In the genomic region with DNA sequence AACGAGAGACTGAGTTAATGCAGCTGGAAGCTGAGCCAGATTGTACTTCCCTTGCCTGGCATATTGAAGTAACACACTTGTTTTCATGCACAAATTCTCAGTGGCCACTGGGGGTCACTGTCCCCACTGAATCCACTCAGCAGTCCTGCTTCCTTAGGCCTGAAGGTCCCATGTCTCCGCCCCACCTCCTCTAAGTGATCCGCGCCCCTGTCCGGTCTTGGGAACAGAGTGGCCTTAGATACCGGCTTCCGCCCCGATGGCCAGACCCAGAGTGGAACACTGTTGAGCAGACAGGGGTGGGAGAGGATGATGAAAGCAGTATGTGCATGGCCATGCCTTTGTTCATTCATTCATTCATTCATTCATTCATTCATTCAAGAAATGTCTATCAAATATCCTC, we compare ENCODE assay signal across 8 cellular contexts. TPM values are rescaled to one million over a fixed set of nuclear protein-coding genes. Genes with fewer than 3 reads are reported as not detected.
DNase-seq lines count a peak whose midpoint lies in the region; ATAC-seq and TF ChIP-seq lines count a peak whose summit lies in the region.

No MANE protein-coding gene starts in this region.

- H3K9me3 Mint-ChIP-seq in Calu3 (ENCODE audit: low read depth, unreplicated experiment): no peaks in the 10 kb centered on the region
- no peaks in the 10 kb centered on the region for H3K9me3 Mint-ChIP-seq in activated CD4-positive, alpha-beta memory T cell treated with anti-CD3 and anti-CD28 coated beads for 36 hours
- H3K9me3 Mint-ChIP-seq in stimulated activated effector memory CD8-positive, alpha-beta T cell treated with anti-CD3 and anti-CD28 coated beads, Interleukin-12 subunit alpha, Interleukin-12 subunit beta, amount 100 ng/mL, for 72 hours: no peaks in the 10 kb centered on the region

- peaks cover 16% of the 10 kb centered on the region for H3K36me3 Mint-ChIP-seq in Calu3 (ENCODE audit: insufficient read depth, unreplicated experiment)
- peaks cover 19% of the 10 kb centered on the region for H3K36me3 Mint-ChIP-seq in activated CD4-positive, alpha-beta memory T cell treated with anti-CD3 and anti-CD28 coated beads for 36 hours
- H3K36me3 Mint-ChIP-seq in stimulated activated effector memory CD8-positive, alpha-beta T cell treated with anti-CD3 and anti-CD28 coated beads, Interleukin-12 subunit alpha, Interleukin-12 subunit beta, amount 100 ng/mL, for 72 hours: peaks cover 46% of the 10 kb centered on the region

- no peak overlapping the region for H2AK5ac ChIP-seq in mesendoderm (ENCODE audit: low read length)

- CTCF ChIA-PET in Calu3 (lab: Charles Lee): no interaction called here
- CTCF ChIA-PET in activated CD4-positive, alpha-beta memory T cell treated with anti-CD3 and anti-CD28 coated beads for 36 hours (lab: Charles Lee): interaction anchor here (0.7 to 1.2 kb wide), 5 partner anchors 29 to 1335 kb away, joined by 3 to 4 read pairs (median 3); no protein-coding TSS in a partner anchor

- WGBS in mesendoderm (ENCODE audit: extremely low coverage, insufficient coverage, low lambda C conversion rate): no CpG with 5 or more reads among the region's 8 CpGs

- H3K79me2 ChIP-seq in mesendoderm (ENCODE audit: control insufficient read depth, insufficient read depth, low read length): no peaks in the 10 kb centered on the region

- POLR2A ChIA-PET in activated CD4-positive, alpha-beta memory T cell treated with anti-CD3 and anti-CD28 coated beads for 36 hours (lab: Charles Lee): no interaction called here

- H2BK15ac ChIP-seq in mesendoderm (replicated peaks; ENCODE audit: low read depth): no peak overlapping the region

- no peak overlapping the region for H3K9ac ChIP-seq in mesendoderm (ENCODE audit: low read length)

- no peak overlapping the region for H3K27ac Mint-ChIP-seq in Calu3 (ENCODE audit: unreplicated experiment)
- H3K27ac Mint-ChIP-seq in activated CD4-positive, alpha-beta memory T cell treated with anti-CD3 and anti-CD28 coated beads for 36 hours: no peak overlapping the region
- no peak overlapping the region for H3K27ac Mint-ChIP-seq in stimulated activated effector memory CD8-positive, alpha-beta T cell treated with anti-CD3 and anti-CD28 coated beads, Interleukin-12 subunit alpha, Interleukin-12 subunit beta, amount 100 ng/mL, for 72 hours

- no peaks in the 10 kb centered on the region for H3K27me3 ChIP-seq in mesendoderm (ENCODE audit: insufficient read depth, low read length, poor library complexity)
- no peaks in the 10 kb centered on the region for H3K27me3 ChIP-seq in effector memory CD4-positive, alpha-beta T cell (replicated peaks; ENCODE audit: control insufficient read depth, insufficient read depth, low read length, poor library complexity, severe bottlenecking)

- intact Hi-C loops in Calu3 (cut with micrococcal nuclease; ENCODE audit: unreplicated experiment): loop anchor here (1.0 kb wide), 1 partner anchor 169 kb away; no protein-coding TSS in a partner anchor
- intact Hi-C loops in activated CD4-positive, alpha-beta memory T cell treated with anti-CD3 and anti-CD28 coated beads for 36 hours (cut with micrococcal nuclease): loop anchor here (1.0 to 5.0 kb wide), 2 partner anchors 57 to 169 kb away; no protein-coding TSS in a partner anchor

- H3K4me3 ChIP-seq in epithelial cell of esophagus (ENCODE audit: low read length) (no peak overlapping the region), mesendoderm (ENCODE audit: low read length) (no peak overlapping the region)
- no peak overlapping the region for H3K4me3 ChIP-seq in effector memory CD4-positive, alpha-beta T cell (ENCODE audit: insufficient read depth, low read depth, low read length, poor library complexity, severe bottlenecking)

- H3K56ac ChIP-seq in mesendoderm (ENCODE audit: low read length): no peak overlapping the region

- peak; percentile 52 for ATAC-seq in HG02943 (IDR thresholded peaks at IDR 0.05; ENCODE audit: low read depth, unreplicated experiment)
- peak; percentile 66 for ATAC-seq in stimulated activated effector memory CD8-positive, alpha-beta T cell treated with anti-CD3 and anti-CD28 coated beads, Interleukin-12 subunit alpha, Interleukin-12 subunit beta, amount 100 ng/mL, for 72 hours

- no peak overlapping the region for H3K27ac ChIP-seq in mesendoderm (ENCODE audit: low read depth, low read length)
- no peak overlapping the region for H3K27ac ChIP-seq in effector memory CD4-positive, alpha-beta T cell (ENCODE audit: insufficient read depth, low read length, poor library complexity, severe bottlenecking)

- no peak overlapping the region for H3K18ac ChIP-seq in mesendoderm (ENCODE audit: low read length)

- H2BK120ac ChIP-seq in mesendoderm (ENCODE audit: low read depth, low read length): no peak overlapping the region

- peaks cover 7% of the 10 kb centered on the region for H3K4me1 ChIP-seq in mesendoderm (ENCODE audit: control insufficient read depth, low read depth, low read length)
- no peaks in the 10 kb centered on the region for H3K4me1 ChIP-seq in effector memory CD4-positive, alpha-beta T cell (ENCODE audit: control insufficient read depth, insufficient read depth, low read length, poor library complexity, severe bottlenecking)

- TF ChIP-seq CTCF in Calu3 (IDR thresholded peaks at IDR 0.05; ENCODE audit: unreplicated experiment): peak; percentile 54
- TF ChIP-seq CTCF in epithelial cell of esophagus (IDR thresholded peaks at IDR 0.05; ENCODE audit: insufficient read depth, low read depth, low read length, missing control alignments): peak; percentile 88

- peaks cover 1% of the 10 kb centered on the region for H3K36me3 ChIP-seq in mesendoderm (ENCODE audit: control insufficient read depth, insufficient read depth, low read length)
- H3K36me3 ChIP-seq in effector memory CD4-positive, alpha-beta T cell (ENCODE audit: control insufficient read depth, insufficient read depth, low read length): no peaks in the 10 kb centered on the region

- no peaks in the 10 kb centered on the region for H3K9me3 ChIP-seq in effector memory CD4-positive, alpha-beta T cell (ENCODE audit: control insufficient read depth, low read length)

- no peak overlapping the region for H4K5ac ChIP-seq in mesendoderm (ENCODE audit: low read length)

- no peak overlapping the region for H3K4ac ChIP-seq in mesendoderm (ENCODE audit: low read depth, low read length)

- no peak overlapping the region for H4K8ac ChIP-seq in mesendoderm (ENCODE audit: low read depth, low read length)

- no peak overlapping the region for H3K4me3 Mint-ChIP-seq in Calu3 (ENCODE audit: low read depth, unreplicated experiment)
- H3K4me3 Mint-ChIP-seq in activated CD4-positive, alpha-beta memory T cell treated with anti-CD3 and anti-CD28 coated beads for 36 hours: no peak overlapping the region
- no peak overlapping the region for H3K4me3 Mint-ChIP-seq in stimulated activated effector memory CD8-positive, alpha-beta T cell treated with anti-CD3 and anti-CD28 coated beads, Interleukin-12 subunit alpha, Interleukin-12 subunit beta, amount 100 ng/mL, for 72 hours

- no peak overlapping the region for H3K4me2 ChIP-seq in mesendoderm (ENCODE audit: low read length)

- H2BK5ac ChIP-seq in mesendoderm (ENCODE audit: low read length): no peak overlapping the region

- H3K23ac ChIP-seq in mesendoderm (ENCODE audit: low read length): no peak overlapping the region

- no peaks in the 10 kb centered on the region for H3K27me3 Mint-ChIP-seq in Calu3 (ENCODE audit: unreplicated experiment)
- no peaks in the 10 kb centered on the region for H3K27me3 Mint-ChIP-seq in activated CD4-positive, alpha-beta memory T cell treated with anti-CD3 and anti-CD28 coated beads for 36 hours

- peaks cover 9% of the 10 kb centered on the region for H3K4me1 Mint-ChIP-seq in Calu3 (ENCODE audit: low read depth, unreplicated experiment)
- H3K4me1 Mint-ChIP-seq in activated CD4-positive, alpha-beta memory T cell treated with anti-CD3 and anti-CD28 coated beads for 36 hours (ENCODE audit: low read depth): no peaks in the 10 kb centered on the region
- H3K4me1 Mint-ChIP-seq in stimulated activated effector memory CD8-positive, alpha-beta T cell treated with anti-CD3 and anti-CD28 coated beads, Interleukin-12 subunit alpha, Interleukin-12 subunit beta, amount 100 ng/mL, for 72 hours: no peaks in the 10 kb centered on the region

- BruUV-seq in Calu3 (replicated peaks; lab: Mats Ljungman, UMichigan): no TSS peak

- H3K79me1 ChIP-seq in mesendoderm (ENCODE audit: low read length): no peaks in the 10 kb centered on the region

- peak; percentile 81 for DNase-seq in Calu3
- DNase-seq in NCI-H524 treated with DMSO at 0.1 percent for 48 hours (lab: John Stamatoyannopoulos, UW): peak; percentile 45
- peak; percentile 61 for DNase-seq in activated CD4-positive, alpha-beta memory T cell treated with anti-CD3 and anti-CD28 coated beads for 36 hours
- DNase-seq in epithelial cell of esophagus (ENCODE audit: low read depth): peak; percentile 91
- DNase-seq in mesendoderm: peak; percentile 93
- DNase-seq in stimulated activated effector memory CD8-positive, alpha-beta T cell treated with anti-CD3 and anti-CD28 coated beads, Interleukin-12 subunit alpha, Interleukin-12 subunit beta, amount 100 ng/mL, for 72 hours (ENCODE audit: low spot score in 2 of 2): peak; percentile 25 to 67
- no peak for DNase-seq in effector memory CD4-positive, alpha-beta T cell

RNA-seq across cellular contexts. Expression of gene CHAF1B, which starts 34.8 kb away (rescaled TPM):
- 13.2 and 16.0 TPM in 2 replicates for total RNA-seq in Calu3 (2022)
- 10 to 100 TPM; 28.9 to 31.2 TPM for total RNA-seq in activated CD4-positive, alpha-beta memory T cell treated with anti-CD3 and anti-CD28 coated beads for 36 hours
- 15.3 TPM for polyA plus RNA-seq in mesendoderm (2013, experiment 1 of 2)
- 15.7 TPM for polyA plus RNA-seq in mesendoderm (2013, experiment 2 of 2)

RNA-seq across cellular contexts. Expression of gene CLDN14, which starts 59.9 kb away (rescaled TPM):
- total RNA-seq in Calu3 (2022): not detected in 2 replicates
- total RNA-seq in activated CD4-positive, alpha-beta memory T cell treated with anti-CD3 and anti-CD28 coated beads for 36 hours: not detected
- not detected for polyA plus RNA-seq in mesendoderm (2013, experiment 1 of 2)
- polyA plus RNA-seq in mesendoderm (2013, experiment 2 of 2): not detected

Comparison
In these comparisons a context has a peak if more than half of its experiments do, and no peak if none do; other contexts are left out.
1. DNase-seq: peak in Calu3 (single experiment), NCI-H524 treated with DMSO at 0.1 percent for 48 hours (single experiment), activated CD4-positive, alpha-beta memory T cell treated with anti-CD3 and anti-CD28 coated beads for 36 hours (single experiment), epithelial cell of esophagus (single experiment), mesendoderm (single experiment) and stimulated activated effector memory CD8-positive, alpha-beta T cell treated with anti-CD3 and anti-CD28 coated beads, Interleukin-12 subunit alpha, Interleukin-12 subunit beta, amount 100 ng/mL, for 72 hours (2 of 2); none in effector memory CD4-positive, alpha-beta T cell (0 of 3).